In the genomic region with DNA sequence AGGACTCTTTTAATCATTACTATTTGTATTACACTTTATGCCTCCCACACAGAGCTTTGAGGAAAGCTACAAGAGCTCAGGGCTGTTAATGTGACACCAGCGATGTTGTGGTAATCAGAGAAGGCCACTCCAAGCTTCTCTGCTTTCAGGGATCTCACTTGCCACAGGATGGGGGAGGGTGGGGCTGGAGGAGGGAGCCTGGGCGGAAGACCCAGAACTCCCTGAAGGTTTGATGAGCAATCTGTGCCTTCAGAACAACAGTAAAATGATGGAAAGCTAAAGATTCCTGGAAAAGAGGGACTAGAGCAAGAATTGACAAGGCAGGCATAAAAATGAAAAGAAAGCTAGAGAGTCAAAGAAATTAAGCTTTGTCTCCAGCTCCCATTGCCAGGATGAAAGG, we compare ENCODE assay signal across 11 cellular contexts.
DNase-seq lines count a peak whose midpoint lies in the region; ATAC-seq, FAIRE-seq and TF ChIP-seq lines count a peak whose summit lies in the region.
"Had no signal": no experiment of that assay in that cellular context is flagged by ENCODE, and none has a peak within 500 bp of the region (broad histone marks: within the 10 kb centered on the region; RNA-seq: fewer than 3 reads in every experiment).

No MANE protein-coding gene starts in this region.

- H3K9me3 Mint-ChIP-seq in chondrocyte (ENCODE audit: low read depth) (no peaks in the 10 kb centered on the region), mesothelial cell of epicardium (no peaks in the 10 kb centered on the region)
- H3K9me3 Mint-ChIP-seq in activated CD4-positive, alpha-beta T cell treated with anti-CD3 and anti-CD28 coated beads, Interleukin-2, amount 10 ng/mL, durations not matched to agents 7 days and 5 days, result peaks cover 6% of the 10 kb centered on the region
- no peaks in the 10 kb centered on the region for H3K9me3 Mint-ChIP-seq in natural killer cell treated with Interleukin-12 subunit alpha and Interleukin-12 subunit beta and Interleukin-15 and Interleukin-18, amount 100 ng/mL, for 72 hours
- H3K9me3 Mint-ChIP-seq: CD14-positive monocyte had no signal

- BruUV-seq in HepG2 (replicated peaks; lab: Mats Ljungman, UMichigan), result no TSS peak

- H3K27ac Mint-ChIP-seq in chondrocyte (ENCODE audit: unreplicated experiment) (peak overlapping the region; percentile 86), mesothelial cell of epicardium (peak overlapping the region; percentile 71)
- no peak overlapping the region for H3K27ac Mint-ChIP-seq in activated CD4-positive, alpha-beta T cell treated with anti-CD3 and anti-CD28 coated beads, Interleukin-2, amount 10 ng/mL, durations not matched to agents 7 days and 5 days
- no peak overlapping the region for H3K27ac Mint-ChIP-seq in natural killer cell treated with Interleukin-12 subunit alpha and Interleukin-12 subunit beta and Interleukin-15 and Interleukin-18, amount 100 ng/mL, for 72 hours

- H3K27me3 ChIP-seq in HepG2 (ENCODE audit: control insufficient read depth in 1 of 2, insufficient read depth in 2 of 2, low read length in 2 of 2), result peaks cover 0 to 5% of the 10 kb centered on the region in 2 experiments; a peak in 1 of 5 replicates

- no peak for FAIRE-seq in HepG2 (lab: Jason Lieb, UNC)

- TF ChIP-seq POLR2A in HepG2 (IDR thresholded peaks at IDR 0.05; ENCODE audit: insufficient read depth in 1 of 2, low read depth in 2 of 2, low read length in 2 of 2), result no peak

- no peak overlapping the region for H3K4me2 ChIP-seq in HepG2 (ENCODE audit: low read depth, low read length)

- DNase-seq in AG10803 (ENCODE audit: low read depth) (peak; percentile 34), LHCN-M2 (ENCODE audit: low read depth) (peak; percentile 70), chondrocyte (ENCODE audit: low spot score) (no peak), mesothelial cell of epicardium (ENCODE audit: low spot score in 2 of 2, unreplicated experiment in 2 of 2) (no peak), HepG2 (ENCODE audit: low spot score) (no peak)
- DNase-seq in activated CD4-positive, alpha-beta T cell treated with anti-CD3 and anti-CD28 coated beads, Interleukin-2, amount 10 ng/mL, durations not matched to agents 7 days and 5 days, result no peak
- no peak for DNase-seq in natural killer cell treated with Interleukin-12 subunit alpha and Interleukin-12 subunit beta and Interleukin-15 and Interleukin-18, amount 100 ng/mL, for 72 hours (ENCODE audit: low spot score)
- DNase-seq: effector CD4-positive, alpha-beta T cell; Kasumi-1 had no signal

- H3K36me3 Mint-ChIP-seq in chondrocyte (ENCODE audit: low read depth) (no peaks in the 10 kb centered on the region), mesothelial cell of epicardium (no peaks in the 10 kb centered on the region)
- peaks cover 5% of the 10 kb centered on the region for H3K36me3 Mint-ChIP-seq in activated CD4-positive, alpha-beta T cell treated with anti-CD3 and anti-CD28 coated beads, Interleukin-2, amount 10 ng/mL, durations not matched to agents 7 days and 5 days (ENCODE audit: low read depth)
- no peaks in the 10 kb centered on the region for H3K36me3 Mint-ChIP-seq in natural killer cell treated with Interleukin-12 subunit alpha and Interleukin-12 subunit beta and Interleukin-15 and Interleukin-18, amount 100 ng/mL, for 72 hours

- CTCF ChIA-PET in activated CD4-positive, alpha-beta T cell treated with anti-CD3 and anti-CD28 coated beads, Interleukin-2, amount 10 ng/mL, durations not matched to agents 7 days and 5 days (lab: Charles Lee), result interaction anchor here (0.6 to 1.4 kb wide), 7 partner anchors 8 to 397 kb away, joined by 3 to 5 read pairs (median 3); no protein-coding TSS in a partner anchor
- CTCF ChIA-PET in HepG2 (lab: Yijun Ruan, JAX; ENCODE audit: low intra/inter-chr PET ratio, low total read pairs), result no interaction called here

- H3K27me3 Mint-ChIP-seq in chondrocyte (ENCODE audit: low read depth) (no peaks in the 10 kb centered on the region), mesothelial cell of epicardium (ENCODE audit: low read depth) (no peaks in the 10 kb centered on the region)
- H3K27me3 Mint-ChIP-seq in activated CD4-positive, alpha-beta T cell treated with anti-CD3 and anti-CD28 coated beads, Interleukin-2, amount 10 ng/mL, durations not matched to agents 7 days and 5 days, result peaks cover 7% of the 10 kb centered on the region
- peaks cover 40 to 45% of the 10 kb centered on the region in 2 donors for H3K27me3 Mint-ChIP-seq in natural killer cell treated with Interleukin-12 subunit alpha and Interleukin-12 subunit beta and Interleukin-15 and Interleukin-18, amount 100 ng/mL, for 72 hours

- H3K4me3 Mint-ChIP-seq in chondrocyte (ENCODE audit: unreplicated experiment) (peak overlapping the region; percentile 45), mesothelial cell of epicardium (no peak overlapping the region)
- no peak overlapping the region for H3K4me3 Mint-ChIP-seq in activated CD4-positive, alpha-beta T cell treated with anti-CD3 and anti-CD28 coated beads, Interleukin-2, amount 10 ng/mL, durations not matched to agents 7 days and 5 days
- H3K4me3 Mint-ChIP-seq in natural killer cell treated with Interleukin-12 subunit alpha and Interleukin-12 subunit beta and Interleukin-15 and Interleukin-18, amount 100 ng/mL, for 72 hours, result no peak overlapping the region
- H3K4me3 Mint-ChIP-seq: CD14-positive monocyte had no signal

- H3K4me3 ChIP-seq in AG10803 (ENCODE audit: low read length) (no peak overlapping the region), HepG2 (replicated peaks in 1 of 3; ENCODE audit: insufficient read depth in 1 of 3, low read depth in 2 of 3, low read length in 3 of 3) (no peak overlapping the region)

- TF ChIP-seq EP300 in HepG2 (IDR thresholded peaks at IDR 0.05; ENCODE audit: low read depth in 2 of 2, low read length in 2 of 2) (no peak), HepG2 (CRISPR knock-in tag; IDR thresholded peaks at IDR 0.05; ENCODE audit: borderline replicate concordance) (no peak)

- H3K79me2 ChIP-seq in HepG2 (ENCODE audit: insufficient read depth, low read length), result no peaks in the 10 kb centered on the region

- in situ Hi-C loops in HepG2 (cut with HindIII; ENCODE audit: extremely low pct_ligation_motif_present, low pct_unique_long_range_greater_than_20kb), result no loop called here

- no peak for TF ChIP-seq RAD21 in HepG2 (CRISPR knock-in tag; IDR thresholded peaks at IDR 0.05)

- ATAC-seq in HG02852 (IDR thresholded peaks at IDR 0.05; ENCODE audit: unreplicated experiment) (no peak), HepG2 (no peak)
- ATAC-seq in natural killer cell treated with Interleukin-12 subunit alpha and Interleukin-12 subunit beta and Interleukin-15 and Interleukin-18, amount 100 ng/mL, for 72 hours, result no peak

- no peaks in the 10 kb centered on the region for H3K9me3 ChIP-seq in HepG2 (ENCODE audit: low read length)

- H2AFZ ChIP-seq in HepG2 (ENCODE audit: low read length), result no peak overlapping the region

- H3K9ac ChIP-seq in HepG2 (ENCODE audit: insufficient read depth, low read depth, low read length), result no peak overlapping the region

- 53% methylated on average over 2 of the region's 2 CpGs for WGBS in HepG2 (ENCODE audit: low lambda C conversion rate)

- TF ChIP-seq CTCF in AG10803 (conservative IDR thresholded peaks at IDR 0.05; ENCODE audit: low read length) (no peak), chondrocyte (IDR thresholded peaks at IDR 0.05) (no peak), mesothelial cell of epicardium (IDR thresholded peaks at IDR 0.05; ENCODE audit: unreplicated experiment) (no peak), HepG2 (CRISPR knock-in tag; IDR thresholded peaks at IDR 0.05) (no peak)

- intact Hi-C loops in HepG2 (cut with micrococcal nuclease; ENCODE audit: unreplicated experiment), result no loop called here

- H3K36me3 ChIP-seq in HepG2 (replicated peaks in 1 of 2; ENCODE audit: control insufficient read depth in 1 of 2, insufficient read depth in 2 of 2, low read length in 2 of 2), result no peaks in the 10 kb centered on the region

- no peaks in the 10 kb centered on the region for H4K20me1 ChIP-seq in HepG2 (ENCODE audit: insufficient read depth, low read length)

- H3K4me1 Mint-ChIP-seq in chondrocyte (ENCODE audit: low read depth), result peaks cover 20% of the 10 kb centered on the region
- H3K4me1 Mint-ChIP-seq in mesothelial cell of epicardium, result peaks cover 32% of the 10 kb centered on the region
- H3K4me1 Mint-ChIP-seq in activated CD4-positive, alpha-beta T cell treated with anti-CD3 and anti-CD28 coated beads, Interleukin-2, amount 10 ng/mL, durations not matched to agents 7 days and 5 days, result peaks cover 38% of the 10 kb centered on the region
- H3K4me1 Mint-ChIP-seq in natural killer cell treated with Interleukin-12 subunit alpha and Interleukin-12 subunit beta and Interleukin-15 and Interleukin-18, amount 100 ng/mL, for 72 hours (ENCODE audit: low read depth in 2 of 2), result peaks cover 13 to 35% of the 10 kb centered on the region in 2 donors

- POLR2A ChIA-PET in activated CD4-positive, alpha-beta T cell treated with anti-CD3 and anti-CD28 coated beads, Interleukin-2, amount 10 ng/mL, durations not matched to agents 7 days and 5 days (lab: Charles Lee), result no interaction called here
- POLR2A ChIA-PET in HepG2 (lab: Yijun Ruan, JAX), result no interaction called here

- no peaks in the 10 kb centered on the region for H3K4me1 ChIP-seq in HepG2 (ENCODE audit: insufficient read depth, low read length)

- H3K27ac ChIP-seq in HepG2 (ENCODE audit: extremely low read length, insufficient read depth, low read length), result no peak overlapping the region

TF ChIP-seq in HepG2, 621 proteins besides CTCF, POLR2A, EP300 and RAD21 (continues in another document):
- TF ChIP-seq MEIS1 (CRISPR knock-in tag; IDR thresholded peaks at IDR 0.05; ENCODE audit: borderline replicate concordance) (no peak), SMAD3 (CRISPR knock-in tag; IDR thresholded peaks at IDR 0.05) (no peak), ZNF83 (CRISPR knock-in tag; IDR thresholded peaks at IDR 0.05; ENCODE audit: borderline replicate concordance) (no peak), TFDP1 (CRISPR knock-in tag; IDR thresholded peaks at IDR 0.05; ENCODE audit: borderline replicate concordance) (no peak)
- TF ChIP-seq, protein P1, sequence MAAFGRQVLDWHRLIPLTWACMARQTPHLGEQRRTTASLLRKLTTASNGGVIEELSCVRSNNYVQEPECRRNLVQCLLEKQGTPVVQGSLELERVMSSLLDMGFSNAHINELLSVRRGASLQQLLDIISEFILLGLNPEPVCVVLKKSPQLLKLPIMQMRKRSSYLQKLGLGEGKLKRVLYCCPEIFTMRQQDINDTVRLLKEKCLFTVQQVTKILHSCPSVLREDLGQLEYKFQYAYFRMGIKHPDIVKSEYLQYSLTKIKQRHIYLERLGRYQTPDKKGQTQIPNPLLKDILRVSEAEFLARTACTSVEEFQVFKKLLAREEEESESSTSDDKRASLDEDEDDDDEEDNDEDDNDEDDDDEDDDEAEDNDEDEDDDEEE (CRISPR knock-in tag; IDR thresholded peaks at IDR 0.05), result no peak

Comparison
In these comparisons a context has a peak if more than half of its experiments do, and no peak if none do; other contexts are left out.
1. DNase-seq: peak in AG10803 (single experiment) and LHCN-M2 (single experiment); none in chondrocyte (single experiment), mesothelial cell of epicardium (0 of 2), activated CD4-positive, alpha-beta T cell treated with anti-CD3 and anti-CD28 coated beads, Interleukin-2, amount 10 ng/mL, durations not matched to agents 7 days and 5 days (single experiment), natural killer cell treated with Interleukin-12 subunit alpha and Interleukin-12 subunit beta and Interleukin-15 and Interleukin-18, amount 100 ng/mL, for 72 hours (single experiment) and HepG2 (single experiment).
2. H3K27ac Mint-ChIP-seq: peak in chondrocyte (single experiment) and mesothelial cell of epicardium (single experiment); none in activated CD4-positive, alpha-beta T cell treated with anti-CD3 and anti-CD28 coated beads, Interleukin-2, amount 10 ng/mL, durations not matched to agents 7 days and 5 days (single experiment) and natural killer cell treated with Interleukin-12 subunit alpha and Interleukin-12 subunit beta and Interleukin-15 and Interleukin-18, amount 100 ng/mL, for 72 hours (0 of 2).